14 cellular contexts compared by ENCODE assay signal in genomic region chr14:103314496-103315277, GRCh38. TPM values are rescaled to one million over a fixed set of nuclear protein-coding genes. Genes with fewer than 3 reads are reported as not detected.
DNase-seq lines count a peak whose midpoint lies in the region; ATAC-seq and TF ChIP-seq lines count a peak whose summit lies in the region.
"Had no signal": no experiment of that assay in that cellular context is flagged by ENCODE, and none has a peak within 500 bp of the region (broad histone marks: within the 10 kb centered on the region; RNA-seq: fewer than 3 reads in every experiment).

No MANE protein-coding gene starts in this region.

- intact Hi-C loops in colonic mucosa (cut with DNase I) = no loop called here

- H3K9me3 ChIP-seq in thymus (ENCODE audit: control insufficient read depth) (no peaks in the 10 kb centered on the region), colonic mucosa (no peaks in the 10 kb centered on the region)

- H3K27ac ChIP-seq in thymus (ENCODE audit: low read depth) (peak overlapping the region; percentile 56), colonic mucosa (no peak overlapping the region)
- H3K27ac ChIP-seq: 22Rv1 had no signal

- peak; percentile 39 for DNase-seq in activated effector memory CD4-positive, alpha-beta T cell treated with anti-CD3 and anti-CD28 coated beads, Interleukin-2, amount 50 U/mL, for 16 hours
- no peak for DNase-seq in activated effector memory CD4-positive, alpha-beta T cell treated with Interleukin-2 at 50 U/mL for 16 hours
- DNase-seq in amniotic epithelial cell (ENCODE audit: low read depth) = peak; percentile 45
- DNase-seq in lung microvascular endothelial cell (ENCODE audit: low read depth in 2 of 2) = peak; percentile 16 to 32
- DNase-seq in colonic mucosa = no peak
- DNase-seq in NCI-H2081 treated with DMSO at 0.1 percent for 48 hours (lab: John Stamatoyannopoulos, UW) = no peak
- DNase-seq: NCI-H187 had no signal

- 89% methylated on average over 13 of the region's 13 CpGs for WGBS in thymus

- no peak for TF ChIP-seq CTCF in colonic mucosa (IDR thresholded peaks at IDR 0.05)

- no peak for ATAC-seq in HG03039 (IDR thresholded peaks at IDR 0.05; ENCODE audit: unreplicated experiment)
- ATAC-seq: HCT116, SK-N-SH treated with all-trans-retinoic acid at 6 μM for 48 hours had no signal

- H3K27me3 ChIP-seq in thymus (ENCODE audit: control insufficient read depth, insufficient read depth) (no peaks in the 10 kb centered on the region), colonic mucosa (no peaks in the 10 kb centered on the region)
- H3K27me3 ChIP-seq: dorsolateral prefrontal cortex had no signal

- H3K4me1 ChIP-seq in thymus (ENCODE audit: control insufficient read depth, insufficient read depth, low read length) (no peaks in the 10 kb centered on the region), colonic mucosa (no peaks in the 10 kb centered on the region)

- no peak overlapping the region for H3K4me3 ChIP-seq in thymus (ENCODE audit: low read length)
- no peak overlapping the region for H3K4me3 ChIP-seq in colonic mucosa
- H3K4me3 ChIP-seq: dorsolateral prefrontal cortex, skin epidermis had no signal

- H3K9ac ChIP-seq in colonic mucosa (ENCODE audit: low read depth in 2 of 2, low read length in 2 of 2) = no peak overlapping the region

- H3K36me3 ChIP-seq in thymus (ENCODE audit: control insufficient read depth, insufficient read depth) (no peaks in the 10 kb centered on the region), colonic mucosa (no peaks in the 10 kb centered on the region)

RNA-seq across cellular contexts. Expression of gene EIF5, which starts 19.4 kb away (rescaled TPM):
- total RNA-seq in lung microvascular endothelial cell (84.6 and 86.3 TPM in 2 replicates), colonic mucosa (100 to 1,000 TPM; 169 to 265 TPM)
- polyA plus RNA-seq in thymus = 96.1 TPM

Comparison
In these comparisons a context has a peak if more than half of its experiments do, and no peak if none do; other contexts are left out.
1. DNase-seq: peak in activated effector memory CD4-positive, alpha-beta T cell treated with anti-CD3 and anti-CD28 coated beads, Interleukin-2, amount 50 U/mL, for 16 hours (single experiment), amniotic epithelial cell (single experiment) and lung microvascular endothelial cell (2 of 2); none in activated effector memory CD4-positive, alpha-beta T cell treated with Interleukin-2 at 50 U/mL for 16 hours (single experiment), colonic mucosa (single experiment) and NCI-H2081 treated with DMSO at 0.1 percent for 48 hours (single experiment).